ENCODE assay signal across 9 cellular contexts in the genomic region with DNA sequence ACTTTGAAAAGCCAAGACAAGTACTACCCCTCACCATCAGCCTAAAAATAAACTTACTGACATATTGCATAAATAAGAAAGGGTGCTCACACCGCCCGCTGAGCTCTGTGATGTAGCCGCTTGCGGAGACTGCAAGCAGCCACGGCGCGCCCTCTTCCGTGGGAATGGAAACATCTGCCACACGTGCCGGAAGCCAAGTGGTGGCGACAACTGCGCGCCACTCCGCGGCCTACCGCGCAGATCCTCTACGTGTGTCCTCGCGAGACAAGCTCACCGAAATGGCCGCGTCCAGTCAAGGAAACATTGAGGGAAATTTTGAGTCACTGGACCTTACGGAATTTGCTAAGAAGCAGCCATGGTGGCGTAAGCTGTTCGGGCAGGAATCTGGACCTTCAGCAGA. TPM values are rescaled to one million over a fixed set of nuclear protein-coding genes. Genes with fewer than 3 reads are reported as not detected.
DNase-seq lines count a peak whose midpoint lies in the region; ATAC-seq, FAIRE-seq and TF ChIP-seq lines count a peak whose summit lies in the region.
"Not testable (repeated sequence)": the region's sequence is repeated elsewhere in the genome, so short reads cannot be mapped to it uniquely, and the experiment has no call there.
"Had no signal": no experiment of that assay in that cellular context is flagged by ENCODE, and none has a peak within 500 bp of the region (broad histone marks: within the 10 kb centered on the region; RNA-seq: fewer than 3 reads in every experiment).

No MANE protein-coding gene starts in this region.

- DNase-seq in GM12892 (ENCODE audit: insufficient read length); activated B cell treated with CpG ODN at 0.5 μM for 24 hours; fibroblast of lung (ENCODE audit: low read depth in 2 of 2); lower lobe of right lung; psoas muscle; urothelium cell line (ENCODE audit: low spot score): not testable (repeated sequence)
- peak in 1 of 2 donors; percentile 78 for DNase-seq in ascending aorta (ENCODE audit: low spot score in 2 of 2)

- not testable (repeated sequence) for H3K27me3 Mint-ChIP-seq in activated B cell treated with CpG ODN at 0.5 μM for 24 hours

- H3K27ac Mint-ChIP-seq in activated B cell treated with CpG ODN at 0.5 μM for 24 hours, result not testable (repeated sequence)

- H3K36me3 ChIP-seq in ascending aorta, result peaks cover 22 to 30% of the 10 kb centered on the region in 2 donors
- H3K36me3 ChIP-seq in fibroblast of lung (ENCODE audit: control insufficient read depth, insufficient read depth, low read length), result peaks cover 12% of the 10 kb centered on the region
- peaks cover 34% of the 10 kb centered on the region for H3K36me3 ChIP-seq in lower lobe of right lung
- H3K36me3 ChIP-seq in psoas muscle (ENCODE audit: insufficient read depth in 1 of 2, low read depth in 1 of 2), result peaks cover 4 to 34% of the 10 kb centered on the region in 2 donors

- H3K9ac ChIP-seq in fibroblast of lung (ENCODE audit: insufficient read depth, low read length), result not testable (repeated sequence)

- not testable (repeated sequence) for H3K9me3 ChIP-seq in ascending aorta; fibroblast of lung (ENCODE audit: control insufficient read depth, insufficient read depth, low read depth, low read length); lower lobe of right lung; psoas muscle

- H3K4me3 Mint-ChIP-seq in activated B cell treated with CpG ODN at 0.5 μM for 24 hours, result not testable (repeated sequence)

- H3K4me3 ChIP-seq in ascending aorta, result peak overlapping the region in 1 of 2 donors; percentile 38
- H3K4me3 ChIP-seq in fibroblast of lung (replicated peaks in 1 of 4; ENCODE audit: control extremely low read depth in 1 of 4, insufficient read depth in 1 of 4, low read depth in 3 of 4, low read length in 4 of 4); lower lobe of right lung; psoas muscle: not testable (repeated sequence)

- intact Hi-C loops in activated B cell treated with CpG ODN at 0.5 μM for 24 hours (cut with micrococcal nuclease); ascending aorta (cut with DNase I); lower lobe of right lung (cut with DNase I): not testable (repeated sequence)
- intact Hi-C loops in psoas muscle (cut with DNase I), result loop anchor here in 1 of 2 donors (10.0 kb wide), 1 partner anchor 56 kb away; the partner anchor contains the start of genes ANKRA2 and UTP15

- FAIRE-seq in GM12892 (lab: Jason Lieb, UNC) (peak; percentile 38), urothelium cell line (lab: Jason Lieb, UNC) (peak; percentile 65)

- peaks cover 40% of the 10 kb centered on the region for H3K36me3 Mint-ChIP-seq in activated B cell treated with CpG ODN at 0.5 μM for 24 hours (ENCODE audit: low read depth)

- H2AFZ ChIP-seq in fibroblast of lung (ENCODE audit: low read length), result peak overlapping the region; percentile 40

- 97 to 98% (median 97%) methylated on average over 26 of the region's 26 CpGs for WGBS in psoas muscle, 3 donors

- not testable (repeated sequence) for TF ChIP-seq POLR2A in GM12892 (IDR thresholded peaks at IDR 0.05; ENCODE audit: low read depth, low read length)

- not testable (repeated sequence) for TF ChIP-seq CTCF in activated B cell treated with CpG ODN at 0.5 μM for 24 hours (IDR thresholded peaks at IDR 0.05); fibroblast of lung (conservative IDR thresholded peaks at IDR 0.05 in 1 of 2, IDR thresholded peaks at IDR 0.05 in 1 of 2; ENCODE audit: low read depth in 1 of 2, low read length in 2 of 2); lower lobe of right lung (IDR thresholded peaks at IDR 0.05); psoas muscle (IDR thresholded peaks at IDR 0.05)
- TF ChIP-seq CTCF in ascending aorta (IDR thresholded peaks at IDR 0.05), result peak in 1 of 3 experiments; percentile 28

- not testable (repeated sequence) for H3K79me2 ChIP-seq in fibroblast of lung (ENCODE audit: control insufficient read depth, insufficient read depth, low read length)

- not testable (repeated sequence) for H3K9me3 Mint-ChIP-seq in activated B cell treated with CpG ODN at 0.5 μM for 24 hours

- POLR2A ChIA-PET in activated B cell treated with CpG ODN at 0.5 μM for 24 hours (lab: Charles Lee), result not testable (repeated sequence)

- not testable (repeated sequence) for H4K20me1 ChIP-seq in fibroblast of lung (ENCODE audit: control insufficient read depth, extremely low read depth, insufficient read depth, low read length)

- peak overlapping the region; percentile 13 to 48 for H3K27ac ChIP-seq in ascending aorta
- not testable (repeated sequence) for H3K27ac ChIP-seq in fibroblast of lung (ENCODE audit: insufficient read depth, low read length); lower lobe of right lung; psoas muscle

- CTCF ChIA-PET in activated B cell treated with CpG ODN at 0.5 μM for 24 hours (lab: Charles Lee), result not testable (repeated sequence)

- peak overlapping the region; percentile 15 for H3K4me2 ChIP-seq in fibroblast of lung (ENCODE audit: extremely low read depth, insufficient read depth, low read length)

- ATAC-seq in HG02981 (IDR thresholded peaks at IDR 0.05; ENCODE audit: unreplicated experiment) (peak; percentile 59), activated B cell treated with CpG ODN at 0.5 μM for 24 hours (ENCODE audit: low read depth) (peak; percentile 75), lower lobe of right lung (peak; percentile 33 to 51), psoas muscle (peak in 3 of 4 donors; percentile 39 to 75 (median 64))

- not testable (repeated sequence) for H3K4me1 ChIP-seq in ascending aorta; fibroblast of lung (ENCODE audit: control insufficient read depth, extremely low read depth, insufficient read depth, low read length); psoas muscle
- peaks cover 15% of the 10 kb centered on the region for H3K4me1 ChIP-seq in lower lobe of right lung

- not testable (repeated sequence) for H3K27me3 ChIP-seq in ascending aorta; fibroblast of lung (ENCODE audit: control insufficient read depth, insufficient read depth, low read length); lower lobe of right lung (ENCODE audit: low read depth); psoas muscle (ENCODE audit: insufficient read depth in 3 of 3, low read length in 2 of 3)

- not testable (repeated sequence) for H3K4me1 Mint-ChIP-seq in activated B cell treated with CpG ODN at 0.5 μM for 24 hours

RNA-seq across cellular contexts. Expression of gene BTF3, which starts 10.3 kb away (rescaled TPM):
- 1,189 TPM for polyA plus RNA-seq in GM12892 (2012; ENCODE audit: missing spikeins)
- 753 and 798 TPM in 2 replicates for total RNA-seq in activated B cell treated with CpG ODN at 0.5 μM for 24 hours
- total RNA-seq in ascending aorta, result 235 TPM
- total RNA-seq in fibroblast of lung, result 207 and 256 TPM in 2 replicates
- polyA plus RNA-seq in fibroblast of lung, result 631 and 647 TPM in 2 replicates
- polyA plus RNA-seq in fibroblast of lung (2012), result 781 and 796 TPM in 2 replicates
- polyA minus RNA-seq in fibroblast of lung (ENCODE audit: low replicate concordance), result 73.6 and 84.5 TPM in 2 replicates
- 388 TPM for total RNA-seq in lower lobe of right lung
- total RNA-seq in psoas muscle, result 100 to 1,000 TPM; 451 to 591 (median 525) TPM
- 1,000 to 10,000 TPM in 1 of 3 donors, 100 to 1,000 TPM in 2; 664 to 1,021 (median 727) TPM for polyA plus RNA-seq in psoas muscle

RNA-seq across cellular contexts. Expression of gene ANKRA2, which starts 56.9 kb away (rescaled TPM):
- polyA plus RNA-seq in GM12892 (2012; ENCODE audit: missing spikeins), result 25.5 TPM
- total RNA-seq in activated B cell treated with CpG ODN at 0.5 μM for 24 hours, result 17.7 and 22.9 TPM in 2 replicates
- 6.9 TPM for total RNA-seq in ascending aorta
- 29.7 and 31.1 TPM in 2 replicates for total RNA-seq in fibroblast of lung
- 10.4 and 15.0 TPM in 2 replicates for polyA plus RNA-seq in fibroblast of lung
- 7.4 and 8.8 TPM in 2 replicates for polyA plus RNA-seq in fibroblast of lung (2012)
- 1.9 TPM in 1 of 2 replicates, not detected in the other for polyA minus RNA-seq in fibroblast of lung (ENCODE audit: low replicate concordance)
- 26.7 TPM for total RNA-seq in lower lobe of right lung
- 10 to 100 TPM in 1 of 4 donors, 1 to 10 TPM in 3; 7.8 to 12.2 (median 9.0) TPM for total RNA-seq in psoas muscle
- 10 to 100 TPM in 1 of 3 donors, 1 to 10 TPM in 2; 5.0 to 11.5 (median 5.5) TPM for polyA plus RNA-seq in psoas muscle

RNA-seq across cellular contexts. Expression of gene UTP15, which starts 57.0 kb away (rescaled TPM):
- 17.1 TPM for polyA plus RNA-seq in GM12892 (2012; ENCODE audit: missing spikeins)
- total RNA-seq in activated B cell treated with CpG ODN at 0.5 μM for 24 hours, result 35.7 and 40.4 TPM in 2 replicates
- total RNA-seq in ascending aorta, result 4.9 TPM
- total RNA-seq in fibroblast of lung, result 17.0 and 20.8 TPM in 2 replicates
- 13.2 and 19.5 TPM in 2 replicates for polyA plus RNA-seq in fibroblast of lung
- polyA plus RNA-seq in fibroblast of lung (2012), result 8.1 and 11.7 TPM in 2 replicates
- polyA minus RNA-seq in fibroblast of lung (ENCODE audit: low replicate concordance), result 1.1 and 3.1 TPM in 2 replicates
- total RNA-seq in lower lobe of right lung, result 12.8 TPM
- total RNA-seq in psoas muscle, result 10 to 100 TPM; 12.4 to 21.2 (median 17.6) TPM
- 10 to 100 TPM in 1 of 3 donors, 1 to 10 TPM in 2; 7.9 to 11.7 (median 9.4) TPM for polyA plus RNA-seq in psoas muscle

RNA-seq across cellular contexts. Expression of gene FOXD1, which starts 59.9 kb away (rescaled TPM):
- polyA plus RNA-seq in GM12892 (2012; ENCODE audit: missing spikeins), result not detected
- total RNA-seq in activated B cell treated with CpG ODN at 0.5 μM for 24 hours, result 0.09 and 0.10 TPM in 2 replicates
- total RNA-seq in ascending aorta, result 7.1 TPM
- total RNA-seq in fibroblast of lung, result 0.77 and 1.5 TPM in 2 replicates
- polyA plus RNA-seq in fibroblast of lung, result 7.4 and 8.7 TPM in 2 replicates
- 14.8 and 15.7 TPM in 2 replicates for polyA plus RNA-seq in fibroblast of lung (2012)
- polyA minus RNA-seq in fibroblast of lung (ENCODE audit: low replicate concordance), result 2.6 and 3.5 TPM in 2 replicates
- 0.74 TPM for total RNA-seq in lower lobe of right lung
- under 1 TPM in 3 of 4 donors, not detected in 1; 0.36 to 0.94 (median 0.71) TPM for total RNA-seq in psoas muscle
- under 1 TPM; 0.15 to 0.29 (median 0.17) TPM for polyA plus RNA-seq in psoas muscle
- total RNA-seq: CD4-positive, alpha-beta memory T cell had no signal
